ENCODE assay signal across 1 cellular context in the genomic region with DNA sequence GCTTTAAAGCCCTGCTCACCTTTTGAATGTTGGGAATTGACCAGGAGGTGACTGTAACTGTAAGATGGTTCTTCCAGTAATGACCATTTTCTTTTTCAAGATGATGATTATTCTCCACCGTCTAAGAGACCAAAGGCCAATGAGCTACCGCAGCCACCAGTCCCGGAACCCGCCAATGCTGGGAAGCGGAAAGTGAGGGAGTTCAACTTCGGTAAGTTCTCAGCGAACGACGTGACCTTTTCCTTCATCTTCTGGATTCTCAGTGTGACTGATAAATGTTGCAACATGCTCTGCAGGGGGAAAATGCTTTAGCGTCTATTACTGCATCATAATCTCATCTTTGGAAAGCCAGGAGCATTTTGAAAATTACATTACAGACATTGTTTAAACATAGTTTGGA. TPM values are rescaled to one million over a fixed set of nuclear protein-coding genes. Genes with fewer than 3 reads are reported as not detected.
"Had no signal": no experiment of that assay in that cellular context is flagged by ENCODE, and none has a peak within 500 bp of the region (broad histone marks: within the 10 kb centered on the region; RNA-seq: fewer than 3 reads in every experiment).

No MANE protein-coding gene starts in this region.

RNA-seq across cellular contexts. Expression of a gene that starts 45.1 kb away (rescaled TPM):
- total RNA-seq: astrocyte had no signal
